ENCODE assay signal across 1 cellular context in genomic region chr5:119269061-119269579, GRCh38.
TF ChIP-seq lines count a peak whose summit lies in the region.

No MANE protein-coding gene starts in this region.

TF ChIP-seq in WTC11, 78 proteins besides CTCF, POLR2A, EP300 and RAD21 (continued from another document):
- no peak for TF ChIP-seq STAT6 (CRISPR knock-in tag; conservative IDR thresholded peaks at IDR 0.05; ENCODE audit: low read depth)
